In the genomic region with DNA sequence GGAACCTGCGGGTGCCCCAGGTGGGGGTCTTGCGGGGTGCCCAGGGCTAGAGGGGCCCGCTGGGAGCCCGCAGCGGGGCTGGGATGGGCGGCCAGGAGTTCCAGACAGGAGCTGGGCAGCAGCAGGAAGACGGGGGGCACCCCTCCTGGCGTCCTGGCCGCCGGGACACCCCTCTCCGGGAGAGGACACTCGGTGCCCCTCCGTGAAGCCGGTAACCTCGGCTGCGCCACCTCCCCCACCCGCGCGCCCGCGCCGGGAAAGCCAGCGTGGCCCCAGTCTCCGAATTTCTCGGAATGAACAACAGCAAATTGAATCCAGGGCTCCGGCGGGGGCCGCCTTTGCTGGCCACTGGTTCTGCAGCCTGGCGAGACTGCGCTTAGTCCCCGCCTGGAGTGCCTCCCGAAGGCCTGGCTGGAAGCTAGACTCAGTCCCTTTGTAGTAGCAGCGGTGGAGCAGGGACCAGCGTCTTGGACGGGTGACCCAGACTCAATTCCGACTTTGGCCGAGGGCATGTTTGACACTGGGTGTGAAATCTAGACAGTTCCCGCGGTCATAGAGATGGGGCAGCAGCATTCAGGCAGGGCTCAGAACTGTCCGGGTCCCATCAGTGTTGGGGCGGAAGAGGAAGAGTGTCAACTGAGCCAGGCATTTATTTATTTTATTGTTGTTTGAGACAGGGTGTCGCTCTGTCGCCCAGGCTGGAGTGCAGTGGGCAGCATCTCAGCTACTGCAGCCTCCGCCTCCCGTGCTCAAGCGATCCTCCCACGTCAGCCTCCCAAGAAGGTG, we compare ENCODE assay signal across 1 cellular context.
TF ChIP-seq lines count a peak whose summit lies in the region.

No MANE protein-coding gene starts in this region.

TF ChIP-seq in A549, 52 proteins besides CTCF, POLR2A, EP300 and RAD21 (continued from another document):
- TF ChIP-seq SREBF2 (IDR thresholded peaks at IDR 0.05), result no peak
- no peak for TF ChIP-seq HMGXB4 (CRISPR knock-in tag; IDR thresholded peaks at IDR 0.05; ENCODE audit: borderline replicate concordance)
- TF ChIP-seq, protein P1, sequence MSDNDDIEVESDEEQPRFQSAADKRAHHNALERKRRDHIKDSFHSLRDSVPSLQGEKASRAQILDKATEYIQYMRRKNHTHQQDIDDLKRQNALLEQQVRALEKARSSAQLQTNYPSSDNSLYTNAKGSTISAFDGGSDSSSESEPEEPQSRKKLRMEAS (IDR thresholded peaks at IDR 0.05), result peak; percentile 20; the same call in 1 of the 2 replicates
